ENCODE assay signal across 9 cellular contexts in genomic region chr1:156910309-156910782, GRCh38. TPM values are rescaled to one million over a fixed set of nuclear protein-coding genes. Genes with fewer than 3 reads are reported as not detected.
DNase-seq lines count a peak whose midpoint lies in the region; ATAC-seq and TF ChIP-seq lines count a peak whose summit lies in the region.
"Had no signal": no experiment of that assay in that cellular context is flagged by ENCODE, and none has a peak within 500 bp of the region (broad histone marks: within the 10 kb centered on the region; RNA-seq: fewer than 3 reads in every experiment).

No MANE protein-coding gene starts in this region.

- 65% methylated on average over 5 of the region's 18 CpGs; no CpG with 5 or more reads in 1 of the 2 experiments for WGBS in IMR-90 (ENCODE audit: extremely low coverage in 2 of 2, insufficient read length in 1 of 2), 2 experiments
- 36 to 39% methylated on average over 3 to 13 of the region's 18 CpGs for WGBS in endodermal cell (ENCODE audit: insufficient coverage in 1 of 2, insufficient read length in 1 of 2), 2 experiments
- 66 to 67% (median 67%) methylated on average over 18 of the region's 18 CpGs for WGBS in ovary, 3 donors

- intact Hi-C loops in IMR-90 (cut with micrococcal nuclease), result no loop called here
- intact Hi-C loops in ovary (cut with DNase I), result no loop called here

- BruUV-seq in IMR-90 (replicated peaks; lab: Mats Ljungman, UMichigan), result no TSS peak

- H3K9me1 ChIP-seq in IMR-90 (ENCODE audit: insufficient read depth, low read length), result peaks cover 8% of the 10 kb centered on the region

- CTCF ChIA-PET in IMR-90 (lab: Yijun Ruan, JAX), result interaction anchor here (0.8 to 1.3 kb wide), 2 partner anchors 9 to 164 kb away, joined by 3 read pairs; no protein-coding TSS in a partner anchor

- no peaks in the 10 kb centered on the region for H3K9me3 ChIP-seq in IMR-90 (ENCODE audit: control insufficient read depth, insufficient read depth, low read length)
- H3K9me3 ChIP-seq in endodermal cell (ENCODE audit: control insufficient read depth, low read length), result no peaks in the 10 kb centered on the region
- no peaks in the 10 kb centered on the region for H3K9me3 ChIP-seq in ovary
- H3K9me3 ChIP-seq: SJSA1 had no signal

- no peak overlapping the region for H3K4me2 ChIP-seq in IMR-90 (ENCODE audit: low read depth, low read length)

- peaks cover 30% of the 10 kb centered on the region for H3K36me3 ChIP-seq in IMR-90 (ENCODE audit: control insufficient read depth, insufficient read depth, low read length)
- H3K36me3 ChIP-seq in endodermal cell (ENCODE audit: control insufficient read depth, insufficient read depth, low read length), result no peaks in the 10 kb centered on the region
- no peaks in the 10 kb centered on the region for H3K36me3 ChIP-seq in ovary
- H3K36me3 ChIP-seq: SJSA1 had no signal

- H3K4me3 Mint-ChIP-seq in endodermal cell, result peak overlapping the region; percentile 33

- no peak overlapping the region for H3K23ac ChIP-seq in IMR-90 (ENCODE audit: low read depth, low read length)

- H3K27me3 Mint-ChIP-seq in endodermal cell (ENCODE audit: insufficient read depth), result peaks cover 44% of the 10 kb centered on the region

- H3K4me3 ChIP-seq in IMR-90 (ENCODE audit: insufficient read depth, low read depth, low read length) (no peak overlapping the region), endodermal cell (ENCODE audit: low read length) (no peak overlapping the region), ovary (no peak overlapping the region)
- H3K4me3 ChIP-seq: SJSA1 had no signal

- no peak overlapping the region for H4K91ac ChIP-seq in IMR-90 (ENCODE audit: insufficient read depth, low read depth, low read length)

- H2BK5ac ChIP-seq in IMR-90 (ENCODE audit: low read depth, low read length, poor library complexity, severe bottlenecking), result no peak overlapping the region

- TF ChIP-seq POLR2A in IMR-90 (IDR thresholded peaks at IDR 0.05; ENCODE audit: low read depth, low read length) (no peak), ovary (IDR thresholded peaks at IDR 0.05) (no peak)

- TF ChIP-seq EP300 in ovary (IDR thresholded peaks at IDR 0.05), result no peak

- no peaks in the 10 kb centered on the region for H3K36me3 Mint-ChIP-seq in endodermal cell (ENCODE audit: low read depth)

- peak; percentile 52 for TF ChIP-seq CTCF in IMR-90 (conservative IDR thresholded peaks at IDR 0.05; ENCODE audit: low read depth, low read length)
- peak; percentile 99 for TF ChIP-seq CTCF in endodermal cell (conservative IDR thresholded peaks at IDR 0.05)
- peak; percentile 31 to 35 (median 34) for TF ChIP-seq CTCF in ovary (IDR thresholded peaks at IDR 0.05)

- no peak overlapping the region for H2AK9ac ChIP-seq in IMR-90 (replicated peaks; ENCODE audit: low read depth, low read length, poor library complexity)

- dilution Hi-C loops in IMR-90 (cut with HindIII; ENCODE audit: low sequenced_read_pairs, unreplicated experiment), result no loop called here

- H2AFZ ChIP-seq in IMR-90 (replicated peaks; ENCODE audit: low read length, poor library complexity), result peak overlapping the region; percentile 59

- H3K18ac ChIP-seq in IMR-90 (ENCODE audit: low read depth, low read length), result no peak overlapping the region

- H3K14ac ChIP-seq in IMR-90 (replicated peaks; ENCODE audit: low read depth, low read length), result no peak overlapping the region

- H3K27me3 ChIP-seq in IMR-90 (ENCODE audit: control insufficient read depth, insufficient read depth, low read length) (no peaks in the 10 kb centered on the region), endodermal cell (ENCODE audit: control insufficient read depth, insufficient read depth, low read length, poor library complexity, severe bottlenecking) (no peaks in the 10 kb centered on the region), ovary (no peaks in the 10 kb centered on the region)
- H3K27me3 ChIP-seq: SJSA1 had no signal

- in situ Hi-C loops in IMR-90 (cut with MboI; ENCODE audit: low sequenced_read_pairs), result no loop called here

- H3K27ac Mint-ChIP-seq in endodermal cell, result no peak overlapping the region

- H3K4me1 ChIP-seq in IMR-90 (ENCODE audit: control insufficient read depth, insufficient read depth, low read length) (peaks cover 19% of the 10 kb centered on the region), endodermal cell (ENCODE audit: control insufficient read depth, insufficient read depth, low read length) (no peaks in the 10 kb centered on the region), ovary (ENCODE audit: insufficient read depth) (no peaks in the 10 kb centered on the region)

- peak; percentile 32; the same call in 1 of the 2 replicates for TF ChIP-seq RAD21 in IMR-90 (IDR thresholded peaks at IDR 0.05; ENCODE audit: low read length)

- H3K27ac ChIP-seq in IMR-90 (ENCODE audit: insufficient read depth, low read length) (no peak overlapping the region), endodermal cell (ENCODE audit: low read depth, low read length) (no peak overlapping the region), ovary (no peak overlapping the region)
- H3K27ac ChIP-seq: SJSA1 had no signal

- no peak overlapping the region for H3K4ac ChIP-seq in IMR-90 (ENCODE audit: low read depth, low read length)

- H4K20me1 ChIP-seq in IMR-90 (ENCODE audit: insufficient read depth, low read length), result peaks cover 3% of the 10 kb centered on the region

- H2BK120ac ChIP-seq in IMR-90 (ENCODE audit: low read depth, low read length), result no peak overlapping the region

- no peak overlapping the region for H2AK5ac ChIP-seq in IMR-90 (ENCODE audit: low read depth, low read length)

- no peaks in the 10 kb centered on the region for H3K4me1 Mint-ChIP-seq in endodermal cell

- no peak overlapping the region for H4K8ac ChIP-seq in IMR-90 (ENCODE audit: low read depth in 2 of 2, low read length in 2 of 2)

- H3K56ac ChIP-seq in IMR-90 (ENCODE audit: extremely low read depth, insufficient read depth, low read length), result no peak overlapping the region

- ATAC-seq in IMR-90 (ENCODE audit: low read depth) (0 out of 2 replicates have a peak, but pooled peaks have one; percentile 15), GM21576 (IDR thresholded peaks at IDR 0.05; ENCODE audit: unreplicated experiment) (no peak), HG02588 (IDR thresholded peaks at IDR 0.05; ENCODE audit: unreplicated experiment) (no peak)

- H3K9ac ChIP-seq in IMR-90 (ENCODE audit: low read depth, low read length) (no peak overlapping the region), endodermal cell (ENCODE audit: extremely low read depth, low read length, poor library complexity, severe bottlenecking) (no peak overlapping the region)

- DNase-seq in DMS153 (lab: John Stamatoyannopoulos, UW) (peak; percentile 25), IMR-90 (no peak), endodermal cell (peak; percentile 92), ovary (peak in 1 of 5 donors; percentile 46), COLO829 (ENCODE audit: low spot score) (no peak)
- DNase-seq in activated CD4-positive, alpha-beta T cell treated with anti-CD3 and anti-CD28 coated beads, Interleukin-2, amount 50 U/mL, for 1 hour, result peak; percentile 51

- H2BK15ac ChIP-seq in IMR-90 (ENCODE audit: low read depth, low read length), result no peak overlapping the region

- H2BK20ac ChIP-seq in IMR-90 (ENCODE audit: low read depth, low read length), result no peak overlapping the region

- no peaks in the 10 kb centered on the region for H3K9me3 Mint-ChIP-seq in endodermal cell

- H3K79me1 ChIP-seq in IMR-90 (ENCODE audit: low read depth in 1 of 2, low read length in 2 of 2), result peaks cover 0 to 33% of the 10 kb centered on the region in 2 experiments; a peak in 2 of 4 replicates

- no peak overlapping the region for H4K5ac ChIP-seq in IMR-90 (ENCODE audit: low read depth, low read length)

- POLR2A ChIA-PET in IMR-90 (lab: Charles Lee; ENCODE audit: unreplicated experiment), result no interaction called here

TF ChIP-seq in IMR-90, 13 proteins besides CTCF, POLR2A, EP300 and RAD21:
- TF ChIP-seq MAFK (IDR thresholded peaks at IDR 0.05; ENCODE audit: low read depth, low read length) (no peak), SMC3 (IDR thresholded peaks at IDR 0.05; ENCODE audit: low read depth, low read length) (peak; percentile 27; the same call in 1 of the 2 replicates)

RNA-seq across cellular contexts. Expression of gene LRRC71, which starts 10.1 kb away (rescaled TPM):
- total RNA-seq in IMR-90 (2012; rRNA removed) (not detected in 2 replicates), endodermal cell (not detected), ovary (10 to 100 TPM in 1 of 7 donors, 1 to 10 TPM in 2, under 1 TPM in 2, not detected in 2; 0.36 to 11.1 (median 1.1) TPM)
- polyA plus RNA-seq in IMR-90 (2012; rRNA removed) (0.47 and 0.50 TPM in 2 replicates), ovary (under 1 TPM in 1 of 2 donors, not detected in 1; 0.07 TPM)
- 0.07 TPM in 1 of 2 replicates, not detected in the other for polyA plus RNA-seq in IMR-90 (2012; cell fraction: cytosol; rRNA removed)
- 2.9 and 4.0 TPM in 2 replicates for polyA plus RNA-seq in IMR-90 (2012; cell fraction: nucleus; rRNA removed; ENCODE audit: low replicate concordance)
- not detected for polyA plus RNA-seq in endodermal cell (2013, experiment 1 of 2)
- polyA plus RNA-seq in endodermal cell (2013, experiment 2 of 2), result not detected
- total RNA-seq: SJSA1 had no signal

RNA-seq across cellular contexts. Expression of gene PEAR1, which starts 16.8 kb away (rescaled TPM):
- total RNA-seq in IMR-90 (2012; rRNA removed), result 2.0 and 2.8 TPM in 2 replicates
- polyA plus RNA-seq in IMR-90 (2012; rRNA removed), result 44.4 and 52.1 TPM in 2 replicates
- polyA plus RNA-seq in IMR-90 (2012; cell fraction: cytosol; rRNA removed), result 21.9 and 40.2 TPM in 2 replicates
- polyA plus RNA-seq in IMR-90 (2012; cell fraction: nucleus; rRNA removed; ENCODE audit: low replicate concordance), result 199 and 366 TPM in 2 replicates
- under 1 TPM; 0.29 to 0.53 TPM for total RNA-seq in endodermal cell
- 2.1 TPM for polyA plus RNA-seq in endodermal cell (2013, experiment 1 of 2)
- polyA plus RNA-seq in endodermal cell (2013, experiment 2 of 2), result 2.3 TPM
- 10 to 100 TPM in 5 of 7 donors, 1 to 10 TPM in 2; 4.3 to 20.2 (median 12.3) TPM for total RNA-seq in ovary
- polyA plus RNA-seq in ovary, result 10 to 100 TPM; 13.7 to 21.2 TPM

RNA-seq across cellular contexts. Expression of gene NTRK1, which starts 49.7 kb away (rescaled TPM):
- total RNA-seq in IMR-90 (2012; rRNA removed), result not detected in 2 replicates
- 0.03 TPM in 1 of 2 replicates, not detected in the other for polyA plus RNA-seq in IMR-90 (2012; rRNA removed)
- polyA plus RNA-seq in IMR-90 (2012; cell fraction: cytosol; rRNA removed), result 0.02 TPM in 1 of 2 replicates, not detected in the other
- 0.07 and 0.11 TPM in 2 replicates for polyA plus RNA-seq in IMR-90 (2012; cell fraction: nucleus; rRNA removed; ENCODE audit: low replicate concordance)
- total RNA-seq in endodermal cell, result under 1 TPM; 0.44 to 0.82 TPM
- polyA plus RNA-seq in endodermal cell (2013, experiment 1 of 2), result 3.1 TPM
- polyA plus RNA-seq in endodermal cell (2013, experiment 2 of 2), result 2.0 TPM
- total RNA-seq in ovary, result under 1 TPM in 4 of 7 donors, not detected in 3; 0.34 to 0.92 (median 0.41) TPM
- under 1 TPM in 1 of 2 donors, not detected in 1; 0.11 TPM for polyA plus RNA-seq in ovary
- total RNA-seq: SJSA1 had no signal

RNA-seq across cellular contexts. Expression of gene INSRR, which starts 51.4 kb away (rescaled TPM):
- total RNA-seq in IMR-90 (2012; rRNA removed) (not detected in 2 replicates), endodermal cell (under 1 TPM; 0.07 to 0.09 TPM), ovary (under 1 TPM in 1 of 7 donors, not detected in 6; 0.15 TPM)
- polyA plus RNA-seq in IMR-90 (2012; rRNA removed) (not detected in 2 replicates), ovary (under 1 TPM in 1 of 2 donors, not detected in 1; 0.02 TPM)
- polyA plus RNA-seq in IMR-90 (2012; cell fraction: cytosol; rRNA removed), result not detected in 2 replicates
- not detected in 2 replicates for polyA plus RNA-seq in IMR-90 (2012; cell fraction: nucleus; rRNA removed; ENCODE audit: low replicate concordance)
- polyA plus RNA-seq in endodermal cell (2013, experiment 1 of 2), result 0.11 TPM
- polyA plus RNA-seq in endodermal cell (2013, experiment 2 of 2), result 0.08 TPM
- total RNA-seq: SJSA1 had no signal

Comparison
In these comparisons a context has a peak if more than half of its experiments do, and no peak if none do; other contexts are left out.
1. DNase-seq: peak in DMS153 (single experiment), activated CD4-positive, alpha-beta T cell treated with anti-CD3 and anti-CD28 coated beads, Interleukin-2, amount 50 U/mL, for 1 hour (single experiment) and endodermal cell (single experiment); none in IMR-90 (single experiment) and COLO829 (single experiment).
2. CTCF ChIP-seq: peak in every context shown above with its lines; median percentile 99 in endodermal cell; 52 in IMR-90; 34 in ovary.